In genomic region chr18:56197460-56197859, GRCh38 we compare ENCODE assay signal across 30 cellular contexts.
A peak's percentile ranks its signal among the peaks of the same experiment; 100 is the strongest.
DNase-seq lines count a peak whose midpoint lies in the region; ATAC-seq and TF ChIP-seq lines count a peak whose summit lies in the region.
"Had no signal": no experiment of that assay in that cellular context is flagged by ENCODE, and none has a peak within 500 bp of the region (broad histone marks: within the 10 kb centered on the region; RNA-seq: fewer than 3 reads in every experiment).

No MANE protein-coding gene starts in this region.

- H3K9me3 ChIP-seq in CD8-positive, alpha-beta memory T cell (ENCODE audit: low read length) = no peaks in the 10 kb centered on the region
- no peaks in the 10 kb centered on the region for H3K9me3 ChIP-seq in ascending aorta
- H3K9me3 ChIP-seq: esophagus muscularis mucosa, gastrocnemius medialis, HAP-1, pancreas, Peyer's patch, right lobe of liver, testis, vagina had no signal

- H3K4me3 ChIP-seq in CD8-positive, alpha-beta memory T cell (ENCODE audit: low read length) = no peak overlapping the region
- H3K4me3 ChIP-seq in ascending aorta = no peak overlapping the region
- H3K4me3 ChIP-seq: esophagus muscularis mucosa, gastrocnemius medialis, HAP-1, pancreas, Peyer's patch, right lobe of liver, testis, vagina had no signal

- H3K4me1 Mint-ChIP-seq in CD8-positive, alpha-beta memory T cell = no peaks in the 10 kb centered on the region

- POLR2A ChIA-PET in CD8-positive, alpha-beta memory T cell (lab: Charles Lee) = no interaction called here

- DNase-seq in lung microvascular endothelial cell (ENCODE audit: low read depth in 2 of 2) = peak; percentile 28 to 62
- no peak for DNase-seq in SHP77 treated with DMSO at 0.1 percent for 48 hours (lab: John Stamatoyannopoulos, UW)
- no peak for DNase-seq in CD8-positive, alpha-beta memory T cell
- no peak for DNase-seq in ascending aorta (ENCODE audit: low spot score in 2 of 2)
- DNase-seq in GDM1 (lab: John Stamatoyannopoulos, UW) = no peak
- DNase-seq: activated CD4-positive, alpha-beta T cell treated with anti-CD3 and anti-CD28 coated beads for 48 hours; activated T-cell treated with anti-CD3 and anti-CD28 coated beads, Interleukin-2, amount 50 U/mL, for 24 hours; Calu3; effector memory CD4-positive, alpha-beta T cell; gastrocnemius medialis; hypothalamus; Kasumi-1; left ventricle myocardium superior; midbrain; NCI-H510A treated with DMSO at 0.1 percent for 48 hours; pancreas; Peyer's patch; right lobe of liver; stimulated activated CD4-positive, alpha-beta T cell treated with anti-CD3 and anti-CD28 coated beads, Interleukin-4, amount 100 ng/mL, for 4 hours; stimulated activated naive CD4-positive, alpha-beta T cell treated with Interleukin-2 at 50 U/mL for 16 hours; testis had no signal

- no peaks in the 10 kb centered on the region for H3K27me3 ChIP-seq in CD8-positive, alpha-beta memory T cell (ENCODE audit: insufficient read depth, low read length, poor library complexity, severe bottlenecking)
- H3K27me3 ChIP-seq in ascending aorta = no peaks in the 10 kb centered on the region
- H3K27me3 ChIP-seq: esophagus muscularis mucosa, gastrocnemius medialis, pancreas, Peyer's patch, right lobe of liver, testis, vagina had no signal

- CTCF ChIA-PET in CD8-positive, alpha-beta memory T cell (lab: Charles Lee) = no interaction called here

- no peaks in the 10 kb centered on the region for H3K36me3 ChIP-seq in CD8-positive, alpha-beta memory T cell (ENCODE audit: insufficient read depth, low read length)
- H3K36me3 ChIP-seq in ascending aorta = no peaks in the 10 kb centered on the region
- H3K36me3 ChIP-seq: esophagus muscularis mucosa, gastrocnemius medialis, HAP-1, pancreas, Peyer's patch, right lobe of liver, vagina had no signal

- H3K9me3 Mint-ChIP-seq in CD8-positive, alpha-beta memory T cell = no peaks in the 10 kb centered on the region
- H3K9me3 Mint-ChIP-seq: activated T-cell treated with anti-CD3 and anti-CD28 coated beads, Interleukin-2, amount 50 U/mL, for 24 hours; nephron; T-helper 1 cell treated with Interleukin-12 subunit alpha and Interleukin-12 subunit beta and Interleukin-4 antibody, amounts not matched to agents 30 μg/mL and 1 μg/mL, for 36 hours had no signal

- ATAC-seq in GM18502 (IDR thresholded peaks at IDR 0.05; ENCODE audit: poor library complexity, unreplicated experiment) (peak; percentile 58), HG02610 (IDR thresholded peaks at IDR 0.05; ENCODE audit: unreplicated experiment) (peak; percentile 41), HG03520 (IDR thresholded peaks at IDR 0.05; ENCODE audit: unreplicated experiment) (peak; percentile 65)
- ATAC-seq: gastrocnemius medialis, left ventricle myocardium superior, pancreas, right lobe of liver had no signal

- no peak for TF ChIP-seq CTCF in ascending aorta (IDR thresholded peaks at IDR 0.05)

- no peaks in the 10 kb centered on the region for H3K27me3 Mint-ChIP-seq in CD8-positive, alpha-beta memory T cell
- H3K27me3 Mint-ChIP-seq: activated T-cell treated with anti-CD3 and anti-CD28 coated beads, Interleukin-2, amount 50 U/mL, for 24 hours had no signal

- no peak overlapping the region for H3K27ac Mint-ChIP-seq in CD8-positive, alpha-beta memory T cell
- H3K27ac Mint-ChIP-seq: activated T-cell treated with anti-CD3 and anti-CD28 coated beads, Interleukin-2, amount 50 U/mL, for 24 hours; nephron; T-helper 1 cell treated with Interleukin-12 subunit alpha and Interleukin-12 subunit beta and Interleukin-4 antibody, amounts not matched to agents 30 μg/mL and 1 μg/mL, for 36 hours had no signal

- H3K27ac ChIP-seq in CD8-positive, alpha-beta memory T cell (ENCODE audit: low read depth, low read length) = no peak overlapping the region
- H3K27ac ChIP-seq in ascending aorta = no peak overlapping the region
- H3K27ac ChIP-seq: C4-2B, esophagus muscularis mucosa, gastrocnemius medialis, pancreas, Peyer's patch, right lobe of liver, testis, vagina had no signal

- H3K4me1 ChIP-seq in CD8-positive, alpha-beta memory T cell (ENCODE audit: insufficient read depth, low read length) = no peaks in the 10 kb centered on the region
- peaks cover 4 to 28% of the 10 kb centered on the region in 2 donors for H3K4me1 ChIP-seq in ascending aorta
- H3K4me1 ChIP-seq: HAP-1, Peyer's patch, right lobe of liver, testis, vagina had no signal

- no peak overlapping the region for H3K4me3 Mint-ChIP-seq in CD8-positive, alpha-beta memory T cell
- H3K4me3 Mint-ChIP-seq: activated T-cell treated with anti-CD3 and anti-CD28 coated beads, Interleukin-2, amount 50 U/mL, for 24 hours; nephron; T-helper 1 cell treated with Interleukin-12 subunit alpha and Interleukin-12 subunit beta and Interleukin-4 antibody, amounts not matched to agents 30 μg/mL and 1 μg/mL, for 36 hours had no signal

- intact Hi-C loops in ascending aorta (cut with DNase I) = no loop called here

- no peaks in the 10 kb centered on the region for H3K36me3 Mint-ChIP-seq in CD8-positive, alpha-beta memory T cell

Comparison
In these comparisons a context has a peak if more than half of its experiments do, and no peak if none do; other contexts are left out.
1. DNase-seq: peak in lung microvascular endothelial cell (2 of 2); none in SHP77 treated with DMSO at 0.1 percent for 48 hours (single experiment), CD8-positive, alpha-beta memory T cell (0 of 5), ascending aorta (0 of 2) and GDM1 (single experiment).
2. Peak in every context shown above with its lines, with median percentiles within 50 percentile points of each other: ATAC-seq.